ENCODE assay signal across 26 cellular contexts in genomic region chr20:46063652-46064054, GRCh38. TPM values are rescaled to one million over a fixed set of nuclear protein-coding genes. Genes with fewer than 3 reads are reported as not detected.
DNase-seq lines count a peak whose midpoint lies in the region; ATAC-seq, FAIRE-seq and TF ChIP-seq lines count a peak whose summit lies in the region.
"Had no signal": no experiment of that assay in that cellular context is flagged by ENCODE, and none has a peak within 500 bp of the region (broad histone marks: within the 10 kb centered on the region; RNA-seq: fewer than 3 reads in every experiment).

No MANE protein-coding gene starts in this region.

- peaks cover 80% of the 10 kb centered on the region for H3K36me3 Mint-ChIP-seq in activated CD4-positive, alpha-beta memory T cell treated with anti-CD3 and anti-CD28 coated beads, Interleukin-2, amount 10 ng/mL, durations not matched to agents 7 days and 5 days (ENCODE audit: low read depth)

- CTCF ChIA-PET in activated CD4-positive, alpha-beta memory T cell treated with anti-CD3 and anti-CD28 coated beads, Interleukin-2, amount 10 ng/mL, durations not matched to agents 7 days and 5 days (lab: Charles Lee): no interaction called here

- peak overlapping the region; percentile 2 for H3K4me3 Mint-ChIP-seq in activated CD4-positive, alpha-beta memory T cell treated with anti-CD3 and anti-CD28 coated beads, Interleukin-2, amount 10 ng/mL, durations not matched to agents 7 days and 5 days
- H3K4me3 Mint-ChIP-seq: brain, naive B cell had no signal

- peaks cover 54% of the 10 kb centered on the region for H3K4me1 Mint-ChIP-seq in activated CD4-positive, alpha-beta memory T cell treated with anti-CD3 and anti-CD28 coated beads, Interleukin-2, amount 10 ng/mL, durations not matched to agents 7 days and 5 days

- H3K9me3 Mint-ChIP-seq in activated CD4-positive, alpha-beta memory T cell treated with anti-CD3 and anti-CD28 coated beads, Interleukin-2, amount 10 ng/mL, durations not matched to agents 7 days and 5 days: no peaks in the 10 kb centered on the region
- H3K9me3 Mint-ChIP-seq: brain had no signal

- TF ChIP-seq CTCF in GM12864 (IDR thresholded peaks at IDR 0.05; ENCODE audit: low read depth, low read length, missing control alignments): no peak
- TF ChIP-seq CTCF in GM13976 (IDR thresholded peaks at IDR 0.05; ENCODE audit: borderline replicate concordance, control extremely low read depth, extremely low read depth, insufficient read depth, missing control alignments): no peak

- no peak overlapping the region for H3K4me3 ChIP-seq in GM12864 (ENCODE audit: low read depth, low read length)
- H3K4me3 ChIP-seq: left ventricle myocardium inferior, SJSA1, stomach, thyroid gland had no signal

- in situ Hi-C loops in GM13976 (cut with MboI; ENCODE audit: low sequenced_read_pairs, unreplicated experiment): no loop called here

- ATAC-seq in HG03025 (IDR thresholded peaks at IDR 0.05; ENCODE audit: low FRiP score, unreplicated experiment): no peak
- ATAC-seq: sciatic nerve had no signal

- no peak for FAIRE-seq in frontal cortex (lab: Jason Lieb, UNC)

- DNase-seq in GM12864 (ENCODE audit: low read depth) (peak; percentile 34), GM13976 (ENCODE audit: low spot score) (peak; percentile 68), myocyte (ENCODE audit: low read depth) (peak; percentile 69), NCI-H2029 treated with DMSO at 0.1 percent for 48 hours (lab: John Stamatoyannopoulos, UW) (no peak), frontal cortex (ENCODE audit: low spot score in 2 of 2) (no peak), globus pallidus (ENCODE audit: low spot score) (no peak)
- no peak for DNase-seq in activated CD4-positive, alpha-beta memory T cell treated with anti-CD3 and anti-CD28 coated beads, Interleukin-2, amount 10 ng/mL, durations not matched to agents 7 days and 5 days
- DNase-seq: activated effector memory CD4-positive, alpha-beta T cell treated with Interleukin-2 at 50 U/mL for 16 hours; cerebellar nuclear complex; DMS79; GDM1; GOT3; left ventricle myocardium inferior; naive B cell; NCI-H1105 treated with DMSO at 0.1 percent for 48 hours; NCI-H2081; NCI-H345; NCI-H774; stomach; thyroid gland had no signal

- H3K27ac Mint-ChIP-seq in activated CD4-positive, alpha-beta memory T cell treated with anti-CD3 and anti-CD28 coated beads, Interleukin-2, amount 10 ng/mL, durations not matched to agents 7 days and 5 days: peak overlapping the region; percentile 65
- H3K27ac Mint-ChIP-seq: brain, progenitor cell of endocrine pancreas had no signal

- POLR2A ChIA-PET in activated CD4-positive, alpha-beta memory T cell treated with anti-CD3 and anti-CD28 coated beads, Interleukin-2, amount 10 ng/mL, durations not matched to agents 7 days and 5 days (lab: Charles Lee): interaction anchor here (1.2 kb wide), 1 partner anchor 25 kb away, joined by 4 read pairs; no protein-coding TSS in a partner anchor

- H3K27me3 Mint-ChIP-seq in activated CD4-positive, alpha-beta memory T cell treated with anti-CD3 and anti-CD28 coated beads, Interleukin-2, amount 10 ng/mL, durations not matched to agents 7 days and 5 days: peaks cover 5% of the 10 kb centered on the region

RNA-seq across cellular contexts. Expression of gene NCOA5, which starts 26.1 kb away (rescaled TPM):
- total RNA-seq in activated CD4-positive, alpha-beta memory T cell treated with anti-CD3 and anti-CD28 coated beads, Interleukin-2, amount 10 ng/mL, durations not matched to agents 7 days and 5 days: 10 to 100 TPM; 24.6 to 26.3 TPM
- total RNA-seq in myocyte (21.4 and 22.9 TPM in 2 replicates), frontal cortex (18.3 TPM)
- polyA plus RNA-seq in myocyte (2012): 18.3 TPM

RNA-seq across cellular contexts. Expression of gene SLC12A5, which starts 34.6 kb away (rescaled TPM):
- under 1 TPM in 1 of 2 experiments, not detected in 1; 0.53 TPM for total RNA-seq in activated CD4-positive, alpha-beta memory T cell treated with anti-CD3 and anti-CD28 coated beads, Interleukin-2, amount 10 ng/mL, durations not matched to agents 7 days and 5 days
- total RNA-seq in myocyte: not detected in 2 replicates
- 0.30 TPM for polyA plus RNA-seq in myocyte (2012)
- 18.8 TPM for total RNA-seq in frontal cortex
- total RNA-seq: HT-29, left ventricle myocardium inferior, SJSA1 had no signal

RNA-seq across cellular contexts. Expression of gene CD40, which starts 54.5 kb away (rescaled TPM):
- under 1 TPM; 0.88 to 0.93 TPM for total RNA-seq in activated CD4-positive, alpha-beta memory T cell treated with anti-CD3 and anti-CD28 coated beads, Interleukin-2, amount 10 ng/mL, durations not matched to agents 7 days and 5 days
- total RNA-seq in myocyte (0.62 and 0.64 TPM in 2 replicates), frontal cortex (0.41 TPM)
- 0.42 TPM for polyA plus RNA-seq in myocyte (2012)
- total RNA-seq: HT-29 had no signal

RNA-seq across cellular contexts. Expression of gene MMP9, which starts 54.9 kb away (rescaled TPM):
- total RNA-seq in activated CD4-positive, alpha-beta memory T cell treated with anti-CD3 and anti-CD28 coated beads, Interleukin-2, amount 10 ng/mL, durations not matched to agents 7 days and 5 days: under 1 TPM; 0.13 to 0.15 TPM
- total RNA-seq in myocyte: not detected in 2 replicates
- polyA plus RNA-seq in myocyte (2012): not detected
- under 0.01 TPM for total RNA-seq in frontal cortex
- total RNA-seq: HT-29, progenitor cell of endocrine pancreas, SJSA1 had no signal

Comparison
In these comparisons a context has a peak if more than half of its experiments do, and no peak if none do; other contexts are left out.
1. DNase-seq: peak in GM12864 (single experiment), GM13976 (single experiment) and myocyte (single experiment); none in activated CD4-positive, alpha-beta memory T cell treated with anti-CD3 and anti-CD28 coated beads, Interleukin-2, amount 10 ng/mL, durations not matched to agents 7 days and 5 days (single experiment), NCI-H2029 treated with DMSO at 0.1 percent for 48 hours (single experiment), frontal cortex (0 of 2) and globus pallidus (single experiment).
2. RNA of gene SLC12A5, which starts 34.6 kb away (total RNA-seq): 18.8 TPM in frontal cortex (single experiment); 0.53 TPM in activated CD4-positive, alpha-beta memory T cell treated with anti-CD3 and anti-CD28 coated beads, Interleukin-2, amount 10 ng/mL, durations not matched to agents 7 days and 5 days and not detected in myocyte; every median in the first group is over 10 times any median in the second.